Comparison of ENCODE assay signal across 8 cellular contexts in the genomic region with DNA sequence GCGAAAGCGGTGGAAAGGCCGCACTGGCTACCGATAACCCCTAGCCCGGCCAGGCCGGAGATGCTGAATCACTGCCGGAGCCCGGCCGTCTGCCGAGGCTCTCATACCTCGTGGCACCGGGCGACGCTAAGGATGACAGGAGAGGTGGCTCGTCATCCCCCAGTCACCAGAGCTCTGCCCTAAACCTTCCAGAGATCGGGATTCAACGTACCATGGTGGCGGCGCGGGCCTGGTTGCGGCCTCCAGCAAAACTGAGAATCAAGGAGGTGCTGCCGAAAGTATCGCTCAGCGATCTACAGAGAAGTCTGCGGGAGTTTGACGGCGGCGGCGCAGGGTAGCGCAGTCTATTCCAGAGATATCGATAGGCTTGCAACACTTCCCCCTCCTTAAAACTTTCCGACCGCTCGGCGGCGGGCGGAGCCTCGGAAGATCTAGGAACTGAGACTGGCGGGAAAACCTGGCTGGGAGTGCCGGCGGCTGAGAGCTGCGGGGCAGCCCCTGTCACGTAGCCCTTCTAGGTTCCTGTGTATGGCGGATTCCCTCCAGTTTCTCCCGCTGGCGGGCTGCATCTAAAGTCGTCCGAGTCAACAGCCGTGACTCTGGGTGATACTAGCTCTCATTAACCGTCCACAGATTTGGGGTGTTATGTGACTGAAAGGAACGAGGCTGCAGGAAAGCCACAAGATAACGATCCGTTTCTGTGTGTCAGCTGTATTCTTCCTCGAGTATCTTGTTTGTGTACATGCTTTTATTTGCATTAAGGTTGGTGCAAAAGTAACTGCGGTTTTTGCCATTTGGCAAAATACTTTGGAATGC. TPM values are rescaled to one million over a fixed set of nuclear protein-coding genes. Genes with fewer than 3 reads are reported as not detected.
DNase-seq lines count a peak whose midpoint lies in the region; ATAC-seq and TF ChIP-seq lines count a peak whose summit lies in the region.

TSS of gene PSMA1 (minus strand) at position 301 of the 816 bp plus-strand sequence. CDS start at position 214, 87 bp downstream.

- peak within 1 kb of the TSS; percentile 92 for H3K27ac ChIP-seq in left ventricle myocardium inferior (replicated peaks)
- H3K27ac ChIP-seq in prostate gland, result peak within 1 kb of the TSS; percentile 83 to 85
- H3K27ac ChIP-seq in urinary bladder (ENCODE audit: low read depth), result peak within 1 kb of the TSS; percentile 77

- under 1% methylated on average over 55 of the region's 55 CpGs for WGBS in prostate gland
- WGBS in urinary bladder, result under 1% methylated on average over 55 of the region's 55 CpGs

- peak within 1 kb of the TSS; percentile 94 for H3K4me3 Mint-ChIP-seq in T-helper 1 cell treated with Interleukin-12 subunit alpha and Interleukin-12 subunit beta and Interleukin-4 antibody, amounts not matched to agents 30 μg/mL and 1 μg/mL, for 36 hours

- peak; percentile 82 for TF ChIP-seq POLR2A in prostate gland (IDR thresholded peaks at IDR 0.05)

- intact Hi-C loops in left ventricle myocardium inferior (cut with micrococcal nuclease) (no loop called here), prostate gland (cut with DNase I) (no loop called here)

- H3K4me3 ChIP-seq in left ventricle myocardium inferior, result peak within 1 kb of the TSS; percentile 88
- H3K4me3 ChIP-seq in prostate gland, result peak within 1 kb of the TSS; percentile 67 to 70
- H3K4me3 ChIP-seq in urinary bladder (ENCODE audit: low read depth, low read length), result peak within 1 kb of the TSS; percentile 85

- H3K27me3 ChIP-seq in left ventricle myocardium inferior (ENCODE audit: low read depth) (no peaks in the 10 kb centered on the region), prostate gland (replicated peaks; ENCODE audit: insufficient read depth) (no peaks in the 10 kb centered on the region)

- no peaks in the 10 kb centered on the region for H3K27me3 Mint-ChIP-seq in T-helper 1 cell treated with Interleukin-12 subunit alpha and Interleukin-12 subunit beta and Interleukin-4 antibody, amounts not matched to agents 30 μg/mL and 1 μg/mL, for 36 hours (ENCODE audit: low read depth)

- peaks cover 27% of the 10 kb centered on the region for H3K36me3 Mint-ChIP-seq in T-helper 1 cell treated with Interleukin-12 subunit alpha and Interleukin-12 subunit beta and Interleukin-4 antibody, amounts not matched to agents 30 μg/mL and 1 μg/mL, for 36 hours (ENCODE audit: low read depth)

- TF ChIP-seq CTCF in GM13977 (IDR thresholded peaks at IDR 0.05; ENCODE audit: extremely low read depth, insufficient read depth, missing control alignments) (no peak), left ventricle myocardium inferior (IDR thresholded peaks at IDR 0.05; ENCODE audit: borderline replicate concordance) (peak; percentile 70), prostate gland (IDR thresholded peaks at IDR 0.05) (peak; percentile 36 to 89 (median 60))

- H3K9me3 ChIP-seq in left ventricle myocardium inferior (replicated peaks), result no peaks in the 10 kb centered on the region
- H3K9me3 ChIP-seq in prostate gland, result no peaks in the 10 kb centered on the region

- peak within 1 kb of the TSS; percentile 93 for H3K27ac Mint-ChIP-seq in T-helper 1 cell treated with Interleukin-12 subunit alpha and Interleukin-12 subunit beta and Interleukin-4 antibody, amounts not matched to agents 30 μg/mL and 1 μg/mL, for 36 hours

- H3K9me3 Mint-ChIP-seq in T-helper 1 cell treated with Interleukin-12 subunit alpha and Interleukin-12 subunit beta and Interleukin-4 antibody, amounts not matched to agents 30 μg/mL and 1 μg/mL, for 36 hours, result no peaks in the 10 kb centered on the region

- in situ Hi-C loops in GM13977 (cut with MboI; ENCODE audit: low pct_unique_long_range_greater_than_20kb, low sequenced_read_pairs, unreplicated experiment), result no loop called here

- H3K4me1 Mint-ChIP-seq in T-helper 1 cell treated with Interleukin-12 subunit alpha and Interleukin-12 subunit beta and Interleukin-4 antibody, amounts not matched to agents 30 μg/mL and 1 μg/mL, for 36 hours (ENCODE audit: low read depth), result peaks cover 28% of the 10 kb centered on the region

- DNase-seq in GM13977 (ENCODE audit: low spot score), result peak; percentile 86
- peak; percentile 89 for DNase-seq in NCI-H1694 (lab: John Stamatoyannopoulos, UW)
- DNase-seq in amniotic stem cell (lab: John Stamatoyannopoulos, UW), result peak; percentile 95
- DNase-seq in left ventricle myocardium inferior, result peak; percentile 95
- peak; percentile 94 for DNase-seq in prostate gland (ENCODE audit: low spot score)

- H3K36me3 ChIP-seq in left ventricle myocardium inferior, result peaks cover 29% of the 10 kb centered on the region
- H3K36me3 ChIP-seq in prostate gland, result no peaks in the 10 kb centered on the region
- peaks cover 1% of the 10 kb centered on the region for H3K36me3 ChIP-seq in urinary bladder (ENCODE audit: insufficient read depth)

- peaks cover 38% of the 10 kb centered on the region for H3K4me1 ChIP-seq in left ventricle myocardium inferior
- no peaks in the 10 kb centered on the region for H3K4me1 ChIP-seq in prostate gland (replicated peaks)
- H3K4me1 ChIP-seq in urinary bladder (ENCODE audit: insufficient read depth), result no peaks in the 10 kb centered on the region

- peak; percentile 88 for ATAC-seq in HG02884 (IDR thresholded peaks at IDR 0.05; ENCODE audit: unreplicated experiment)

RNA-seq across cellular contexts. Expression of gene PSMA1, which starts in this region (rescaled TPM):
- total RNA-seq in left ventricle myocardium inferior, result 128 TPM
- total RNA-seq in prostate gland, result 100 to 1,000 TPM in 1 of 2 donors, 10 to 100 TPM in 1; 68.7 to 135 TPM
- total RNA-seq in urinary bladder, result 134 TPM
- polyA plus RNA-seq in urinary bladder, result 122 TPM

Comparison
In these comparisons a context has a peak if more than half of its experiments do, and no peak if none do; other contexts are left out.
1. Peak in every context shown above with its lines: DNase-seq, ATAC-seq, H3K4me3 ChIP-seq and H3K27ac ChIP-seq.